Comparison of ENCODE assay signal across 21 cellular contexts in genomic region chr11:61901353-61901858, GRCh38. TPM values are rescaled to one million over a fixed set of nuclear protein-coding genes. Genes with fewer than 3 reads are reported as not detected.
DNase-seq lines count a peak whose midpoint lies in the region; TF ChIP-seq lines count a peak whose summit lies in the region.
"Had no signal": no experiment of that assay in that cellular context is flagged by ENCODE, and none has a peak within 500 bp of the region (broad histone marks: within the 10 kb centered on the region; RNA-seq: fewer than 3 reads in every experiment).

No MANE protein-coding gene starts in this region.

- H3K9me3 Mint-ChIP-seq in chondrocyte (ENCODE audit: low read depth): no peaks in the 10 kb centered on the region
- H3K9me3 Mint-ChIP-seq: CD4-positive, CD25-positive, alpha-beta regulatory T cell had no signal

- H3K27me3 Mint-ChIP-seq in chondrocyte (ENCODE audit: low read depth): no peaks in the 10 kb centered on the region

- DNase-seq in DMS53 (lab: John Stamatoyannopoulos, UW) (peak; percentile 21), DMS53 treated with DMSO at 0.1 percent for 48 hours (lab: John Stamatoyannopoulos, UW; ENCODE audit: unreplicated experiment) (no peak), OCI-LY7 (ENCODE audit: low spot score) (no peak), chondrocyte (ENCODE audit: low spot score) (no peak), mucosa of gallbladder (ENCODE audit: low spot score) (no peak), NOMO-1 (lab: John Stamatoyannopoulos, UW; ENCODE audit: unreplicated experiment in 2 of 2) (no peak)
- DNase-seq: BE2C; CD4-positive, CD25-positive, alpha-beta regulatory T cell; COR-L47; DMS 273 treated with DMSO at 0.1 percent for 48 hours; GDM1; GM23248; HCEC 1CT; NCI-H1105; NCI-H2081; NCI-H2171 treated with DMSO at 0.1 percent for 48 hours; NCI-H446 treated with DMSO at 0.1 percent for 48 hours; NK-92 treated with Interleukin-12 subunit alpha and Interleukin-12 subunit beta, amount 100 ng/mL, for 24 hours; SJCRH30 had no signal

- H3K27ac Mint-ChIP-seq in chondrocyte (ENCODE audit: unreplicated experiment): no peak overlapping the region
- H3K27ac Mint-ChIP-seq: CD4-positive, CD25-positive, alpha-beta regulatory T cell had no signal

- H3K4me2 ChIP-seq in OCI-LY7 (ENCODE audit: low read length): no peak overlapping the region

- no peak overlapping the region for H2AFZ ChIP-seq in OCI-LY7 (ENCODE audit: low read length)
- H2AFZ ChIP-seq: GM23248 had no signal

- H3K9me2 ChIP-seq in OCI-LY7 (ENCODE audit: insufficient read depth, low read length): no peaks in the 10 kb centered on the region

- peaks cover 9% of the 10 kb centered on the region for H3K36me3 Mint-ChIP-seq in chondrocyte (ENCODE audit: low read depth)
- H3K36me3 Mint-ChIP-seq: CD4-positive, CD25-positive, alpha-beta regulatory T cell had no signal

- no peaks in the 10 kb centered on the region for H4K20me1 ChIP-seq in OCI-LY7 (ENCODE audit: insufficient read depth, low read length)

- CTCF ChIA-PET in OCI-LY7 (lab: Charles Lee; ENCODE audit: unreplicated experiment): interaction anchor here (0.6 to 4.2 kb wide), 2 partner anchors 8 to 46 kb away, joined by 3 to 26 read pairs; no protein-coding TSS in a partner anchor

- peaks cover 4% of the 10 kb centered on the region for H3K4me1 Mint-ChIP-seq in chondrocyte (ENCODE audit: low read depth)

- peaks cover 14% of the 10 kb centered on the region for H3K4me1 ChIP-seq in OCI-LY7 (ENCODE audit: insufficient read depth, low read length, poor library complexity, severe bottlenecking)

- no peak overlapping the region for H3K4me3 Mint-ChIP-seq in chondrocyte (ENCODE audit: unreplicated experiment)
- H3K4me3 Mint-ChIP-seq: CD4-positive, CD25-positive, alpha-beta regulatory T cell had no signal

- intact Hi-C loops in OCI-LY7 (cut with micrococcal nuclease; ENCODE audit: unreplicated experiment): no loop called here

- no peak overlapping the region for H3K4me3 ChIP-seq in OCI-LY7 (ENCODE audit: low read depth, low read length, poor library complexity, severe bottlenecking)
- H3K4me3 ChIP-seq: GM23248, SJCRH30 had no signal

- POLR2A ChIA-PET in OCI-LY7 (lab: Charles Lee): interaction anchor here (0.6 kb wide), 1 partner anchor 21 kb away, joined by 3 read pairs; no protein-coding TSS in a partner anchor

- H3K36me3 ChIP-seq in OCI-LY7 (ENCODE audit: insufficient read depth, low read length): no peaks in the 10 kb centered on the region
- H3K36me3 ChIP-seq: BE2C, SJCRH30 had no signal

- H3K27ac ChIP-seq in OCI-LY7 (ENCODE audit: low read depth, low read length, poor library complexity, severe bottlenecking): no peak overlapping the region
- H3K27ac ChIP-seq: 22Rv1, GM23248, SJCRH30 had no signal

- H3K79me2 ChIP-seq in OCI-LY7 (ENCODE audit: insufficient read depth, low read depth, low read length): no peaks in the 10 kb centered on the region

- H3K9me3 ChIP-seq in OCI-LY7 (ENCODE audit: low read length): no peaks in the 10 kb centered on the region
- H3K9me3 ChIP-seq: BE2C, SJCRH30 had no signal

- no TSS peak for BruUV-seq in OCI-LY7 (replicated peaks; lab: Mats Ljungman, UMichigan)

- TF ChIP-seq CTCF in OCI-LY7 (conservative IDR thresholded peaks at IDR 0.05; ENCODE audit: low read length) (0 out of 2 replicates have a peak, but pooled peaks have one; percentile 22), chondrocyte (IDR thresholded peaks at IDR 0.05) (peak; percentile 12)

RNA-seq across cellular contexts. Expression of gene FADS3, which starts 10.1 kb away (rescaled TPM):
- total RNA-seq in OCI-LY7 (2014; rRNA removed; shearing (Covaris generic)): 168 and 191 TPM in 2 replicates
- total RNA-seq in OCI-LY7 (2022) (103 and 143 TPM in 2 replicates), chondrocyte (206 to 263 TPM (median 255 TPM) in 3 replicates), mucosa of gallbladder (22.6 TPM)

RNA-seq across cellular contexts. Expression of gene RAB3IL1, which starts 16.0 kb away (rescaled TPM):
- total RNA-seq in OCI-LY7 (2014; rRNA removed; shearing (Covaris generic)): not detected in 2 replicates
- not detected in 2 replicates for total RNA-seq in OCI-LY7 (2022)
- total RNA-seq in chondrocyte: 9.7 to 24.7 TPM (median 24.1 TPM) in 3 replicates
- total RNA-seq in mucosa of gallbladder: 12.1 TPM
- total RNA-seq: CD4-positive, CD25-positive, alpha-beta regulatory T cell had no signal

RNA-seq across cellular contexts. Expression of gene BEST1, which starts 48.7 kb away (rescaled TPM):
- total RNA-seq in OCI-LY7 (2014; rRNA removed; shearing (Covaris generic)): 1.5 and 3.1 TPM in 2 replicates
- 1.9 and 3.3 TPM in 2 replicates for total RNA-seq in OCI-LY7 (2022)
- 1.3 to 4.5 TPM (median 2.8 TPM) in 3 replicates for total RNA-seq in chondrocyte
- 2.8 TPM for total RNA-seq in mucosa of gallbladder
- total RNA-seq: Daoy had no signal

Comparison
In these comparisons a context has a peak if more than half of its experiments do, and no peak if none do; other contexts are left out.
1. RNA of gene RAB3IL1, which starts 16.0 kb away (total RNA-seq): 9.7 to 24.7 TPM in chondrocyte and 12.1 TPM in mucosa of gallbladder (single experiment); not detected in OCI-LY7; every median in the first group is over 10 times any median in the second.